8 cellular contexts compared by ENCODE assay signal in genomic region chr2:225002656-225003045, GRCh38. TPM values are rescaled to one million over a fixed set of nuclear protein-coding genes. Genes with fewer than 3 reads are reported as not detected.
A peak's percentile ranks its signal among the peaks of the same experiment; 100 is the strongest.
DNase-seq lines count a peak whose midpoint lies in the region; ATAC-seq and TF ChIP-seq lines count a peak whose summit lies in the region.

No MANE protein-coding gene starts in this region.

- POLR2A ChIA-PET in Caco-2 (lab: Charles Lee), result no interaction called here

- ATAC-seq in HG02642 (IDR thresholded peaks at IDR 0.05; ENCODE audit: poor library complexity, unreplicated experiment), result peak; percentile 92
- ATAC-seq in Right ventricle myocardium inferior, result no peak

- no peak overlapping the region for H3K4me3 Mint-ChIP-seq in activated CD4-positive, alpha-beta T cell treated with anti-CD3 and anti-CD28 coated beads, Interleukin-2, amount 10 ng/mL, durations not matched to agents 24 days and 14 days
- H3K4me3 Mint-ChIP-seq in Caco-2 (ENCODE audit: unreplicated experiment), result no peak overlapping the region

- intact Hi-C loops in activated CD4-positive, alpha-beta T cell treated with anti-CD3 and anti-CD28 coated beads, Interleukin-2, amount 10 ng/mL, durations not matched to agents 24 days and 14 days (cut with micrococcal nuclease), result loop anchor here (1.0 to 5.0 kb wide), 9 partner anchors 8 to 660 kb away; no protein-coding TSS in a partner anchor
- intact Hi-C loops in Right ventricle myocardium inferior (cut with DNase I) (no loop called here), Caco-2 (cut with micrococcal nuclease; ENCODE audit: unreplicated experiment) (loop anchor here (2.0 kb wide), 1 partner anchor 72 kb away; no protein-coding TSS in a partner anchor), ascending aorta (cut with DNase I) (loop anchor here (5.0 kb wide), 3 partner anchors 120 to 195 kb away; no protein-coding TSS in a partner anchor)

- H3K4me1 Mint-ChIP-seq in activated CD4-positive, alpha-beta T cell treated with anti-CD3 and anti-CD28 coated beads, Interleukin-2, amount 10 ng/mL, durations not matched to agents 24 days and 14 days, result peaks cover 68% of the 10 kb centered on the region
- H3K4me1 Mint-ChIP-seq in Caco-2 (ENCODE audit: low read depth, unreplicated experiment), result no peaks in the 10 kb centered on the region

- H3K27me3 Mint-ChIP-seq in activated CD4-positive, alpha-beta T cell treated with anti-CD3 and anti-CD28 coated beads, Interleukin-2, amount 10 ng/mL, durations not matched to agents 24 days and 14 days, result no peaks in the 10 kb centered on the region
- H3K27me3 Mint-ChIP-seq in Caco-2 (ENCODE audit: insufficient read depth, unreplicated experiment), result peaks cover 6% of the 10 kb centered on the region

- H3K27ac Mint-ChIP-seq in activated CD4-positive, alpha-beta T cell treated with anti-CD3 and anti-CD28 coated beads, Interleukin-2, amount 10 ng/mL, durations not matched to agents 24 days and 14 days, result peak overlapping the region; percentile 73
- H3K27ac Mint-ChIP-seq in Caco-2 (ENCODE audit: unreplicated experiment), result no peak overlapping the region

- BruUV-seq in Caco-2 (replicated peaks; lab: Mats Ljungman, UMichigan), result no TSS peak

- CTCF ChIA-PET in Caco-2 (lab: Charles Lee), result no interaction called here

- no peaks in the 10 kb centered on the region for H3K9me3 ChIP-seq in Caco-2
- H3K9me3 ChIP-seq in ascending aorta, result no peaks in the 10 kb centered on the region

- H3K36me3 ChIP-seq in Caco-2 (ENCODE audit: control insufficient read depth, insufficient read depth, low read length) (no peaks in the 10 kb centered on the region), ascending aorta (no peaks in the 10 kb centered on the region)

- H3K9me3 Mint-ChIP-seq in activated CD4-positive, alpha-beta T cell treated with anti-CD3 and anti-CD28 coated beads, Interleukin-2, amount 10 ng/mL, durations not matched to agents 24 days and 14 days, result no peaks in the 10 kb centered on the region
- no peaks in the 10 kb centered on the region for H3K9me3 Mint-ChIP-seq in Caco-2 (ENCODE audit: unreplicated experiment)

- H3K36me3 Mint-ChIP-seq in activated CD4-positive, alpha-beta T cell treated with anti-CD3 and anti-CD28 coated beads, Interleukin-2, amount 10 ng/mL, durations not matched to agents 24 days and 14 days (ENCODE audit: low read depth), result peaks cover 35% of the 10 kb centered on the region
- H3K36me3 Mint-ChIP-seq in Caco-2 (ENCODE audit: insufficient read depth, unreplicated experiment), result peaks cover 4% of the 10 kb centered on the region

- H3K4me3 ChIP-seq in epithelial cell of proximal tubule (ENCODE audit: low read depth, low read length) (no peak overlapping the region), Caco-2 (ENCODE audit: low read depth, low read length) (no peak overlapping the region), ascending aorta (no peak overlapping the region)

- peak; percentile 44 for TF ChIP-seq CTCF in epithelial cell of proximal tubule (conservative IDR thresholded peaks at IDR 0.05; ENCODE audit: low read depth, low read length)
- no peak for TF ChIP-seq CTCF in Caco-2 (IDR thresholded peaks at IDR 0.05; ENCODE audit: insufficient read depth in 1 of 2, low read depth in 1 of 2, low read length in 1 of 2, severe bottlenecking in 1 of 2, unreplicated experiment in 1 of 2)
- no peak for TF ChIP-seq CTCF in ascending aorta (IDR thresholded peaks at IDR 0.05)

- no peak overlapping the region for H3K27ac ChIP-seq in ascending aorta

- no peaks in the 10 kb centered on the region for H3K4me1 ChIP-seq in Caco-2
- H3K4me1 ChIP-seq in ascending aorta, result peaks cover 0 to 15% of the 10 kb centered on the region in 2 donors

- peak; percentile 68 for DNase-seq in activated CD4-positive, alpha-beta T cell treated with anti-CD3 and anti-CD28 coated beads, Interleukin-2, amount 10 ng/mL, durations not matched to agents 24 days and 14 days
- no peak for DNase-seq in activated CD4-positive, alpha-beta T cell treated with anti-CD3 and anti-CD28 coated beads for 1 hour
- DNase-seq in NCI-H446 treated with DMSO at 0.1 percent for 48 hours (lab: John Stamatoyannopoulos, UW) (peak; percentile 5), epithelial cell of proximal tubule (ENCODE audit: low read depth) (peak; percentile 83), Right ventricle myocardium inferior (ENCODE audit: missing footprints) (no peak), Caco-2 (no peak), ascending aorta (ENCODE audit: low spot score in 2 of 2) (no peak)

- H3K27me3 ChIP-seq in Caco-2 (replicated peaks; ENCODE audit: control insufficient read depth, insufficient read depth, low read length) (no peaks in the 10 kb centered on the region), ascending aorta (no peaks in the 10 kb centered on the region)

RNA-seq across cellular contexts. Expression of gene DOCK10, which starts 39.6 kb away (rescaled TPM):
- total RNA-seq in activated CD4-positive, alpha-beta T cell treated with anti-CD3 and anti-CD28 coated beads, Interleukin-2, amount 10 ng/mL, durations not matched to agents 24 days and 14 days, result 137 and 138 TPM in 2 replicates
- 2.1 and 2.5 TPM in 2 replicates for total RNA-seq in epithelial cell of proximal tubule
- 2.3 TPM for total RNA-seq in Right ventricle myocardium inferior
- not detected in 2 replicates for total RNA-seq in Caco-2 (2022)
- total RNA-seq in ascending aorta, result 30.9 TPM

Comparison
In these comparisons a context has a peak if more than half of its experiments do, and no peak if none do; other contexts are left out.
1. DNase-seq: peak in activated CD4-positive, alpha-beta T cell treated with anti-CD3 and anti-CD28 coated beads, Interleukin-2, amount 10 ng/mL, durations not matched to agents 24 days and 14 days (single experiment), NCI-H446 treated with DMSO at 0.1 percent for 48 hours (single experiment) and epithelial cell of proximal tubule (single experiment); none in activated CD4-positive, alpha-beta T cell treated with anti-CD3 and anti-CD28 coated beads for 1 hour (single experiment), Right ventricle myocardium inferior (single experiment), Caco-2 (0 of 2) and ascending aorta (0 of 2).